19 cellular contexts compared by ENCODE assay signal in genomic region chr15:24857777-24858176, GRCh38.
DNase-seq lines count a peak whose midpoint lies in the region; ATAC-seq, FAIRE-seq and TF ChIP-seq lines count a peak whose summit lies in the region.
"Had no signal": no experiment of that assay in that cellular context is flagged by ENCODE, and none has a peak within 500 bp of the region (broad histone marks: within the 10 kb centered on the region; RNA-seq: fewer than 3 reads in every experiment).

No MANE protein-coding gene starts in this region.

- H3K27ac ChIP-seq in astrocyte (ENCODE audit: low read depth, low read length) (peak overlapping the region; percentile 75), right atrium auricular region (peak overlapping the region; percentile 18 to 72)
- H3K27ac ChIP-seq: RWPE1, upper lobe of left lung had no signal

- H3K36me3 ChIP-seq in astrocyte (ENCODE audit: insufficient read depth, low read length) (no peaks in the 10 kb centered on the region), right atrium auricular region (no peaks in the 10 kb centered on the region)
- H3K36me3 ChIP-seq: upper lobe of left lung had no signal

- H3K4me1 ChIP-seq in astrocyte (ENCODE audit: insufficient read depth, low read length) (peaks cover 9% of the 10 kb centered on the region), right atrium auricular region (no peaks in the 10 kb centered on the region)
- H3K4me1 ChIP-seq: upper lobe of left lung had no signal

- H3K9me3 Mint-ChIP-seq in astrocyte (ENCODE audit: unreplicated experiment) (peaks cover 2% of the 10 kb centered on the region), neural crest cell (peaks cover 3% of the 10 kb centered on the region)

- TF ChIP-seq CTCF in astrocyte (IDR thresholded peaks at IDR 0.05; ENCODE audit: insufficient read depth, low read depth, low read length) (no peak), right atrium auricular region (IDR thresholded peaks at IDR 0.05) (no peak), neural crest cell (conservative IDR thresholded peaks at IDR 0.05) (no peak)

- peaks cover 23% of the 10 kb centered on the region for H3K4me1 Mint-ChIP-seq in astrocyte (ENCODE audit: low read depth, unreplicated experiment)
- H3K4me1 Mint-ChIP-seq in neural crest cell: peaks cover 36% of the 10 kb centered on the region
- H3K4me1 Mint-ChIP-seq: immature natural killer cell; stimulated activated effector memory CD8-positive, alpha-beta T cell treated with anti-CD3 and anti-CD28 coated beads, Interleukin-12 subunit alpha, Interleukin-12 subunit beta, amount 100 ng/mL, for 72 hours had no signal

- H3K27me3 Mint-ChIP-seq in astrocyte (ENCODE audit: low read depth, unreplicated experiment): no peaks in the 10 kb centered on the region
- H3K27me3 Mint-ChIP-seq in neural crest cell (ENCODE audit: low read depth): peaks cover 4% of the 10 kb centered on the region

- peak overlapping the region; percentile 88 for H3K4me3 Mint-ChIP-seq in astrocyte (ENCODE audit: unreplicated experiment)
- peak overlapping the region; percentile 84 for H3K4me3 Mint-ChIP-seq in neural crest cell
- H3K4me3 Mint-ChIP-seq: immature natural killer cell; stimulated activated effector memory CD8-positive, alpha-beta T cell treated with anti-CD3 and anti-CD28 coated beads, Interleukin-12 subunit alpha, Interleukin-12 subunit beta, amount 100 ng/mL, for 72 hours had no signal

- no peaks in the 10 kb centered on the region for H3K27me3 ChIP-seq in astrocyte (ENCODE audit: insufficient read depth, low read length)
- H3K27me3 ChIP-seq in right atrium auricular region: no peaks in the 10 kb centered on the region
- H3K27me3 ChIP-seq: upper lobe of left lung had no signal

- H3K27ac Mint-ChIP-seq in astrocyte (ENCODE audit: unreplicated experiment): peak overlapping the region; percentile 99
- peak overlapping the region; percentile 97 for H3K27ac Mint-ChIP-seq in neural crest cell (ENCODE audit: unreplicated experiment)
- H3K27ac Mint-ChIP-seq: immature natural killer cell; stimulated activated effector memory CD8-positive, alpha-beta T cell treated with anti-CD3 and anti-CD28 coated beads, Interleukin-12 subunit alpha, Interleukin-12 subunit beta, amount 100 ng/mL, for 72 hours had no signal

- no peaks in the 10 kb centered on the region for H4K20me1 ChIP-seq in astrocyte (ENCODE audit: insufficient read depth, low read length)

- H3K4me2 ChIP-seq in astrocyte (ENCODE audit: low read length): peak overlapping the region; percentile 81

- no peak for ATAC-seq in GM18502 (IDR thresholded peaks at IDR 0.05; ENCODE audit: poor library complexity, unreplicated experiment)
- ATAC-seq in GM21717 (IDR thresholded peaks at IDR 0.05; ENCODE audit: unreplicated experiment): no peak
- ATAC-seq: HCT116; stimulated activated effector memory CD8-positive, alpha-beta T cell treated with anti-CD3 and anti-CD28 coated beads, Interleukin-12 subunit alpha, Interleukin-12 subunit beta, amount 100 ng/mL, for 72 hours had no signal

- no peak overlapping the region for H2AFZ ChIP-seq in astrocyte (ENCODE audit: low read depth, low read length)

- FAIRE-seq in astrocyte (lab: Jason Lieb, UNC): no peak
- FAIRE-seq: GM12891 had no signal

- H3K36me3 Mint-ChIP-seq in astrocyte (ENCODE audit: low read depth, unreplicated experiment) (no peaks in the 10 kb centered on the region), neural crest cell (ENCODE audit: low read depth) (no peaks in the 10 kb centered on the region)
- H3K36me3 Mint-ChIP-seq: immature natural killer cell; stimulated activated effector memory CD8-positive, alpha-beta T cell treated with anti-CD3 and anti-CD28 coated beads, Interleukin-12 subunit alpha, Interleukin-12 subunit beta, amount 100 ng/mL, for 72 hours had no signal

- peak overlapping the region; percentile 61 for H3K4me3 ChIP-seq in astrocyte (ENCODE audit: insufficient read depth, low read depth, low read length)
- H3K4me3 ChIP-seq in right atrium auricular region: peak overlapping the region; percentile 18 to 30
- H3K4me3 ChIP-seq: upper lobe of left lung had no signal

- no peaks in the 10 kb centered on the region for H3K9me3 ChIP-seq in astrocyte (ENCODE audit: insufficient read depth, low read depth, low read length)
- H3K9me3 ChIP-seq in right atrium auricular region: no peaks in the 10 kb centered on the region
- H3K9me3 ChIP-seq: upper lobe of left lung had no signal

- H3K79me2 ChIP-seq in astrocyte (ENCODE audit: insufficient read depth, low read length): peaks cover 29% of the 10 kb centered on the region

- peak overlapping the region; percentile 81 for H3K9ac ChIP-seq in astrocyte (ENCODE audit: low read length)

- peak; percentile 21 for DNase-seq in Daoy (ENCODE audit: low read depth)
- DNase-seq in astrocyte (ENCODE audit: low read depth): peak; percentile 19
- no peak for DNase-seq in right atrium auricular region (ENCODE audit: low spot score)
- DNase-seq in neural crest cell (ENCODE audit: low read depth, low spot score): no peak
- DNase-seq in stimulated activated CD4-positive, alpha-beta T cell treated with anti-CD3 and anti-CD28 coated beads, Interleukin-1b, Interleukin-23, amount 100 ng/mL, for 48 hours: no peak
- DNase-seq in DMS 273 treated with DMSO at 0.1 percent for 48 hours (lab: John Stamatoyannopoulos, UW): no peak
- DNase-seq: activated CD4-positive, CD25-positive, alpha-beta regulatory T cell; activated naive CD4-positive, alpha-beta T cell; immature natural killer cell; NCI-H2081; NCI-H774; T-helper 2 cell; upper lobe of left lung had no signal

Comparison
In these comparisons a context has a peak if more than half of its experiments do, and no peak if none do; other contexts are left out.
1. DNase-seq: peak in Daoy (single experiment) and astrocyte (single experiment); none in right atrium auricular region (single experiment), neural crest cell (single experiment), stimulated activated CD4-positive, alpha-beta T cell treated with anti-CD3 and anti-CD28 coated beads, Interleukin-1b, Interleukin-23, amount 100 ng/mL, for 48 hours (single experiment) and DMS 273 treated with DMSO at 0.1 percent for 48 hours (single experiment).